In genomic region chr3:57777774-57778173, GRCh38 we compare ENCODE assay signal across 16 cellular contexts.
"Had no signal": no experiment of that assay in that cellular context is flagged by ENCODE, and none has a peak within 500 bp of the region (broad histone marks: within the 10 kb centered on the region; RNA-seq: fewer than 3 reads in every experiment).

No MANE protein-coding gene starts in this region.

- H3K27me3 ChIP-seq: suprapubic skin, upper lobe of right lung had no signal

- ATAC-seq: activated CD8-positive, alpha-beta T cell treated with anti-CD3 and anti-CD28 coated beads, Interleukin-2, amount 10 ng/mL, durations not matched to agents 7 days and 5 days; activated naive CD8-positive, alpha-beta T cell treated with anti-CD3 and anti-CD28 coated beads, Interleukin-2, amount 50 U/mL, for 24 hours; natural killer cell; sciatic nerve; upper lobe of right lung; WTC11 had no signal

- H3K4me3 ChIP-seq: psoas muscle, suprapubic skin, upper lobe of right lung had no signal

- DNase-seq: activated CD4-positive, alpha-beta T cell treated with anti-CD3 and anti-CD28 coated beads for 48 hours; activated CD8-positive, alpha-beta memory T cell treated with anti-CD3 and anti-CD28 coated beads, Interleukin-2, amount 50 U/mL, for 48 hours; activated CD8-positive, alpha-beta T cell treated with anti-CD3 and anti-CD28 coated beads, Interleukin-2, amount 10 ng/mL, durations not matched to agents 7 days and 5 days; activated naive CD8-positive, alpha-beta T cell treated with anti-CD3 and anti-CD28 coated beads, Interleukin-2, amount 50 U/mL, for 24 hours; cortex of kidney; effector CD8-positive, alpha-beta T cell; head of caudate nucleus; natural killer cell; nucleus accumbens; psoas muscle; stimulated activated CD4-positive, alpha-beta T cell treated with anti-CD3 and anti-CD28 coated beads, Interleukin-2, amount 100 ng/mL, for 24 hours; stimulated activated naive CD4-positive, alpha-beta T cell treated with Interleukin-2 at 50 U/mL for 16 hours; upper lobe of right lung had no signal

- H3K27ac ChIP-seq: psoas muscle, suprapubic skin, upper lobe of right lung had no signal

- H3K9me3 ChIP-seq: psoas muscle, suprapubic skin, upper lobe of right lung had no signal

- H3K36me3 ChIP-seq: suprapubic skin, upper lobe of right lung had no signal
